ENCODE assay signal across 2 cellular contexts in genomic region chr15:49290204-49290603, GRCh38.
TF ChIP-seq lines count a peak whose summit lies in the region.

No MANE protein-coding gene starts in this region.

TF ChIP-seq in IMR-90, 13 proteins besides CTCF, POLR2A, EP300 and RAD21:
- TF ChIP-seq, protein P1, sequence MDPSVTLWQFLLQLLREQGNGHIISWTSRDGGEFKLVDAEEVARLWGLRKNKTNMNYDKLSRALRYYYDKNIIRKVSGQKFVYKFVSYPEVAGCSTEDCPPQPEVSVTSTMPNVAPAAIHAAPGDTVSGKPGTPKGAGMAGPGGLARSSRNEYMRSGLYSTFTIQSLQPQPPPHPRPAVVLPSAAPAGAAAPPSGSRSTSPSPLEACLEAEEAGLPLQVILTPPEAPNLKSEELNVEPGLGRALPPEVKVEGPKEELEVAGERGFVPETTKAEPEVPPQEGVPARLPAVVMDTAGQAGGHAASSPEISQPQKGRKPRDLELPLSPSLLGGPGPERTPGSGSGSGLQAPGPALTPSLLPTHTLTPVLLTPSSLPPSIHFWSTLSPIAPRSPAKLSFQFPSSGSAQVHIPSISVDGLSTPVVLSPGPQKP (IDR thresholded peaks at IDR 0.05; ENCODE audit: borderline replicate concordance, low read depth, low read length), result no peak
- TF ChIP-seq MAFK (IDR thresholded peaks at IDR 0.05; ENCODE audit: low read depth, low read length) (no peak), RCOR1 (IDR thresholded peaks at IDR 0.05; ENCODE audit: insufficient replicate concordance, low read length) (no peak), SMC3 (IDR thresholded peaks at IDR 0.05; ENCODE audit: low read depth, low read length) (no peak), MXI1 (IDR thresholded peaks at IDR 0.05; ENCODE audit: borderline replicate concordance, low read depth, low read length) (no peak), CEBPB (IDR thresholded peaks at IDR 0.05; ENCODE audit: low read depth, low read length) (no peak)

TF ChIP-seq in SK-N-SH, 30 proteins besides CTCF, POLR2A, EP300 and RAD21:
- TF ChIP-seq, protein P2, sequence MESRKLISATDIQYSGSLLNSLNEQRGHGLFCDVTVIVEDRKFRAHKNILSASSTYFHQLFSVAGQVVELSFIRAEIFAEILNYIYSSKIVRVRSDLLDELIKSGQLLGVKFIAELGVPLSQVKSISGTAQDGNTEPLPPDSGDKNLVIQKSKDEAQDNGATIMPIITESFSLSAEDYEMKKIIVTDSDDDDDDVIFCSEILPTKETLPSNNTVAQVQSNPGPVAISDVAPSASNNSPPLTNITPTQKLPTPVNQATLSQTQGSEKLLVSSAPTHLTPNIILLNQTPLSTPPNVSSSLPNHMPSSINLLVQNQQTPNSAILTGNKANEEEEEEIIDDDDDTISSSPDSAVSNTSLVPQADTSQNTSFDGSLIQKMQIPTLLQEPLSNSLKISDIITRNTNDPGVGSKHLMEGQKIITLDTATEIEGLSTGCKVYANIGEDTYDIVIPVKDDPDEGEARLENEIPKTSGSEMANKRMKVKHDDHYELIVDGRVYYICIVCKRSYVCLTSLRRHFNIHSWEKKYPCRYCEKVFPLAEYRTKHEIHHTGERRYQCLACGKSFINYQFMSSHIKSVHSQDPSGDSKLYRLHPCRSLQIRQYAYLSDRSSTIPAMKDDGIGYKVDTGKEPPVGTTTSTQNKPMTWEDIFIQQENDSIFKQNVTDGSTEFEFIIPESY (IDR thresholded peaks at IDR 0.05; ENCODE audit: borderline replicate concordance, low read depth), result no peak
- no peak for TF ChIP-seq TEAD4 (IDR thresholded peaks at IDR 0.05; ENCODE audit: borderline replicate concordance, insufficient read depth)
- no peak for TF ChIP-seq MXI1 (IDR thresholded peaks at IDR 0.05; ENCODE audit: low read depth, low read length)
- TF ChIP-seq, protein P3, sequence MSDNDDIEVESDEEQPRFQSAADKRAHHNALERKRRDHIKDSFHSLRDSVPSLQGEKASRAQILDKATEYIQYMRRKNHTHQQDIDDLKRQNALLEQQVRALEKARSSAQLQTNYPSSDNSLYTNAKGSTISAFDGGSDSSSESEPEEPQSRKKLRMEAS (IDR thresholded peaks at IDR 0.05; ENCODE audit: low read depth), result no peak
- TF ChIP-seq POLR2AphosphoS5 (IDR thresholded peaks at IDR 0.05; ENCODE audit: low read depth, low read length), result no peak
- TF ChIP-seq, protein P4, sequence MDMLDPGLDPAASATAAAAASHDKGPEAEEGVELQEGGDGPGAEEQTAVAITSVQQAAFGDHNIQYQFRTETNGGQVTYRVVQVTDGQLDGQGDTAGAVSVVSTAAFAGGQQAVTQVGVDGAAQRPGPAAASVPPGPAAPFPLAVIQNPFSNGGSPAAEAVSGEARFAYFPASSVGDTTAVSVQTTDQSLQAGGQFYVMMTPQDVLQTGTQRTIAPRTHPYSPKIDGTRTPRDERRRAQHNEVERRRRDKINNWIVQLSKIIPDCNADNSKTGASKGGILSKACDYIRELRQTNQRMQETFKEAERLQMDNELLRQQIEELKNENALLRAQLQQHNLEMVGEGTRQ (IDR thresholded peaks at IDR 0.05; ENCODE audit: borderline replicate concordance, low read depth, low read length), result no peak
- TF ChIP-seq ELF1 (IDR thresholded peaks at IDR 0.05), result no peak
- TF ChIP-seq MEF2A (IDR thresholded peaks at IDR 0.05; ENCODE audit: borderline replicate concordance, low read depth), result no peak
- TF ChIP-seq FOSL2 (IDR thresholded peaks at IDR 0.05; ENCODE audit: borderline replicate concordance, low read depth), result no peak
- no peak for TF ChIP-seq SIN3A (IDR thresholded peaks at IDR 0.05; ENCODE audit: borderline replicate concordance, low read depth, low read length)
- TF ChIP-seq GABPA (IDR thresholded peaks at IDR 0.05; ENCODE audit: low read depth), result no peak
- TF ChIP-seq FOXM1 (IDR thresholded peaks at IDR 0.05; ENCODE audit: low read depth), result no peak
- TF ChIP-seq EZH2phosphoT487 (IDR thresholded peaks at IDR 0.05; ENCODE audit: borderline replicate concordance, low read depth), result no peak
- no peak for TF ChIP-seq RFX5 (IDR thresholded peaks at IDR 0.05; ENCODE audit: low read length)
- no peak for TF ChIP-seq TAF1 (IDR thresholded peaks at IDR 0.05; ENCODE audit: borderline replicate concordance, low read depth, low read length)
- no peak for TF ChIP-seq GATA2 (CRISPR knock-in tag; IDR thresholded peaks at IDR 0.05)
- no peak for TF ChIP-seq NRF1 (IDR thresholded peaks at IDR 0.05; ENCODE audit: low read depth, low read length)
- TF ChIP-seq JUND (IDR thresholded peaks at IDR 0.05), result 0 out of 2 replicates have a peak, but pooled peaks have one; percentile 7
- no peak for TF ChIP-seq RXRA (IDR thresholded peaks at IDR 0.05; ENCODE audit: borderline replicate concordance, low read depth)
- no peak for TF ChIP-seq CHD2 (IDR thresholded peaks at IDR 0.05; ENCODE audit: low read length, partially characterized antibody)
- TF ChIP-seq PBX3 (IDR thresholded peaks at IDR 0.05), result peak; percentile 55; the same call in 1 of the 2 replicates
- peak; percentile 20; the same call in 1 of the 2 replicates for TF ChIP-seq SMC3 (IDR thresholded peaks at IDR 0.05; ENCODE audit: low read depth, low read length)
- TF ChIP-seq, protein P5, sequence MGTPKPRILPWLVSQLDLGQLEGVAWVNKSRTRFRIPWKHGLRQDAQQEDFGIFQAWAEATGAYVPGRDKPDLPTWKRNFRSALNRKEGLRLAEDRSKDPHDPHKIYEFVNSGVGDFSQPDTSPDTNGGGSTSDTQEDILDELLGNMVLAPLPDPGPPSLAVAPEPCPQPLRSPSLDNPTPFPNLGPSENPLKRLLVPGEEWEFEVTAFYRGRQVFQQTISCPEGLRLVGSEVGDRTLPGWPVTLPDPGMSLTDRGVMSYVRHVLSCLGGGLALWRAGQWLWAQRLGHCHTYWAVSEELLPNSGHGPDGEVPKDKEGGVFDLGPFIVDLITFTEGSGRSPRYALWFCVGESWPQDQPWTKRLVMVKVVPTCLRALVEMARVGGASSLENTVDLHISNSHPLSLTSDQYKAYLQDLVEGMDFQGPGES (IDR thresholded peaks at IDR 0.05; ENCODE audit: low read depth, low read length), result no peak
- no peak for TF ChIP-seq YY1 (IDR thresholded peaks at IDR 0.05; ENCODE audit: low read depth)
- TF ChIP-seq NFIC (IDR thresholded peaks at IDR 0.05; ENCODE audit: borderline replicate concordance), result 0 out of 2 replicates have a peak, but pooled peaks have one; percentile 14
- TF ChIP-seq, protein P6, sequence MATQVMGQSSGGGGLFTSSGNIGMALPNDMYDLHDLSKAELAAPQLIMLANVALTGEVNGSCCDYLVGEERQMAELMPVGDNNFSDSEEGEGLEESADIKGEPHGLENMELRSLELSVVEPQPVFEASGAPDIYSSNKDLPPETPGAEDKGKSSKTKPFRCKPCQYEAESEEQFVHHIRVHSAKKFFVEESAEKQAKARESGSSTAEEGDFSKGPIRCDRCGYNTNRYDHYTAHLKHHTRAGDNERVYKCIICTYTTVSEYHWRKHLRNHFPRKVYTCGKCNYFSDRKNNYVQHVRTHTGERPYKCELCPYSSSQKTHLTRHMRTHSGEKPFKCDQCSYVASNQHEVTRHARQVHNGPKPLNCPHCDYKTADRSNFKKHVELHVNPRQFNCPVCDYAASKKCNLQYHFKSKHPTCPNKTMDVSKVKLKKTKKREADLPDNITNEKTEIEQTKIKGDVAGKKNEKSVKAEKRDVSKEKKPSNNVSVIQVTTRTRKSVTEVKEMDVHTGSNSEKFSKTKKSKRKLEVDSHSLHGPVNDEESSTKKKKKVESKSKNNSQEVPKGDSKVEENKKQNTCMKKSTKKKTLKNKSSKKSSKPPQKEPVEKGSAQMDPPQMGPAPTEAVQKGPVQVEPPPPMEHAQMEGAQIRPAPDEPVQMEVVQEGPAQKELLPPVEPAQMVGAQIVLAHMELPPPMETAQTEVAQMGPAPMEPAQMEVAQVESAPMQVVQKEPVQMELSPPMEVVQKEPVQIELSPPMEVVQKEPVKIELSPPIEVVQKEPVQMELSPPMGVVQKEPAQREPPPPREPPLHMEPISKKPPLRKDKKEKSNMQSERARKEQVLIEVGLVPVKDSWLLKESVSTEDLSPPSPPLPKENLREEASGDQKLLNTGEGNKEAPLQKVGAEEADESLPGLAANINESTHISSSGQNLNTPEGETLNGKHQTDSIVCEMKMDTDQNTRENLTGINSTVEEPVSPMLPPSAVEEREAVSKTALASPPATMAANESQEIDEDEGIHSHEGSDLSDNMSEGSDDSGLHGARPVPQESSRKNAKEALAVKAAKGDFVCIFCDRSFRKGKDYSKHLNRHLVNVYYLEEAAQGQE (IDR thresholded peaks at IDR 0.05; ENCODE audit: low read depth, low read length), result no peak
- TF ChIP-seq RCOR1 (IDR thresholded peaks at IDR 0.05; ENCODE audit: low read length), result peak; percentile 62
- peak; percentile 82 for TF ChIP-seq TCF12 (IDR thresholded peaks at IDR 0.05)
- no peak for TF ChIP-seq FOXJ3 (CRISPR knock-in tag; IDR thresholded peaks at IDR 0.05)
- TF ChIP-seq, protein P7, sequence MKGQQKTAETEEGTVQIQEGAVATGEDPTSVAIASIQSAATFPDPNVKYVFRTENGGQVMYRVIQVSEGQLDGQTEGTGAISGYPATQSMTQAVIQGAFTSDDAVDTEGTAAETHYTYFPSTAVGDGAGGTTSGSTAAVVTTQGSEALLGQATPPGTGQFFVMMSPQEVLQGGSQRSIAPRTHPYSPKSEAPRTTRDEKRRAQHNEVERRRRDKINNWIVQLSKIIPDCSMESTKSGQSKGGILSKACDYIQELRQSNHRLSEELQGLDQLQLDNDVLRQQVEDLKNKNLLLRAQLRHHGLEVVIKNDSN (IDR thresholded peaks at IDR 0.05; ENCODE audit: borderline replicate concordance, low read depth), result no peak
TF ChIP-seq in SK-N-SH: peak in this region for 6.
